ENCODE assay signal across 1 cellular context in the genomic region with DNA sequence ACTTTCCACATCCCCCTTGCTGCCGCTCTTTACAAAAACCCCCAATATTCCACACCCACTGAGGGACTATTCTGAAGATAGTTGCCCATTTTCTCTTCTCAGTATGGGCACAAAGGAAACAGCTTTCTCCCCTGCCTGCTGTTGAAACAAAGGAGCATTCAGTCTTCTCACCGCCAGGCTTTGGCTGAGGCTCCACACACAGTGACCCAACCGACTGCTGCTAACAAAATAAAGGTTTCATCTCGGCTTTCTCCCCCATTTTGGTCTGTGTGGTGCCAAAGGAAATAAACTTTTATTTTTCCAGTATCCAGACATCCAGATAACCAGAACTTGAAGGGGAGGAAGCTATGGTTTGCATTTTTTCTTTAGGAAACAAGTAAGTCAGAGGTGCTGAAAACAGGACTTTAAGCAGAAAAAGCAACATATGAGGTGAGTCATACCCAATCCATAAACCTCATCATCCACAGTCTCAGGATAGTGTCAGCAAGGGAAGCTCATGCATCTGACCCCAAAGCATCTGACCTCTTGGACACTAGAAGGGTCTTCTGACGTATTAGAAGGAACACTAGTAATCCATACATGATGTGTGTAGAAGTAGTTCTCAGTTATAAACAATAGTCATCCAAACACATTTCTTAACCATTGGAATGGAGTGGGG.
TF ChIP-seq lines count a peak whose summit lies in the region.

No MANE protein-coding gene starts in this region.

TF ChIP-seq in GM23338, 12 proteins besides CTCF, POLR2A, EP300 and RAD21 (continued from another document):
- TF ChIP-seq, protein P1, sequence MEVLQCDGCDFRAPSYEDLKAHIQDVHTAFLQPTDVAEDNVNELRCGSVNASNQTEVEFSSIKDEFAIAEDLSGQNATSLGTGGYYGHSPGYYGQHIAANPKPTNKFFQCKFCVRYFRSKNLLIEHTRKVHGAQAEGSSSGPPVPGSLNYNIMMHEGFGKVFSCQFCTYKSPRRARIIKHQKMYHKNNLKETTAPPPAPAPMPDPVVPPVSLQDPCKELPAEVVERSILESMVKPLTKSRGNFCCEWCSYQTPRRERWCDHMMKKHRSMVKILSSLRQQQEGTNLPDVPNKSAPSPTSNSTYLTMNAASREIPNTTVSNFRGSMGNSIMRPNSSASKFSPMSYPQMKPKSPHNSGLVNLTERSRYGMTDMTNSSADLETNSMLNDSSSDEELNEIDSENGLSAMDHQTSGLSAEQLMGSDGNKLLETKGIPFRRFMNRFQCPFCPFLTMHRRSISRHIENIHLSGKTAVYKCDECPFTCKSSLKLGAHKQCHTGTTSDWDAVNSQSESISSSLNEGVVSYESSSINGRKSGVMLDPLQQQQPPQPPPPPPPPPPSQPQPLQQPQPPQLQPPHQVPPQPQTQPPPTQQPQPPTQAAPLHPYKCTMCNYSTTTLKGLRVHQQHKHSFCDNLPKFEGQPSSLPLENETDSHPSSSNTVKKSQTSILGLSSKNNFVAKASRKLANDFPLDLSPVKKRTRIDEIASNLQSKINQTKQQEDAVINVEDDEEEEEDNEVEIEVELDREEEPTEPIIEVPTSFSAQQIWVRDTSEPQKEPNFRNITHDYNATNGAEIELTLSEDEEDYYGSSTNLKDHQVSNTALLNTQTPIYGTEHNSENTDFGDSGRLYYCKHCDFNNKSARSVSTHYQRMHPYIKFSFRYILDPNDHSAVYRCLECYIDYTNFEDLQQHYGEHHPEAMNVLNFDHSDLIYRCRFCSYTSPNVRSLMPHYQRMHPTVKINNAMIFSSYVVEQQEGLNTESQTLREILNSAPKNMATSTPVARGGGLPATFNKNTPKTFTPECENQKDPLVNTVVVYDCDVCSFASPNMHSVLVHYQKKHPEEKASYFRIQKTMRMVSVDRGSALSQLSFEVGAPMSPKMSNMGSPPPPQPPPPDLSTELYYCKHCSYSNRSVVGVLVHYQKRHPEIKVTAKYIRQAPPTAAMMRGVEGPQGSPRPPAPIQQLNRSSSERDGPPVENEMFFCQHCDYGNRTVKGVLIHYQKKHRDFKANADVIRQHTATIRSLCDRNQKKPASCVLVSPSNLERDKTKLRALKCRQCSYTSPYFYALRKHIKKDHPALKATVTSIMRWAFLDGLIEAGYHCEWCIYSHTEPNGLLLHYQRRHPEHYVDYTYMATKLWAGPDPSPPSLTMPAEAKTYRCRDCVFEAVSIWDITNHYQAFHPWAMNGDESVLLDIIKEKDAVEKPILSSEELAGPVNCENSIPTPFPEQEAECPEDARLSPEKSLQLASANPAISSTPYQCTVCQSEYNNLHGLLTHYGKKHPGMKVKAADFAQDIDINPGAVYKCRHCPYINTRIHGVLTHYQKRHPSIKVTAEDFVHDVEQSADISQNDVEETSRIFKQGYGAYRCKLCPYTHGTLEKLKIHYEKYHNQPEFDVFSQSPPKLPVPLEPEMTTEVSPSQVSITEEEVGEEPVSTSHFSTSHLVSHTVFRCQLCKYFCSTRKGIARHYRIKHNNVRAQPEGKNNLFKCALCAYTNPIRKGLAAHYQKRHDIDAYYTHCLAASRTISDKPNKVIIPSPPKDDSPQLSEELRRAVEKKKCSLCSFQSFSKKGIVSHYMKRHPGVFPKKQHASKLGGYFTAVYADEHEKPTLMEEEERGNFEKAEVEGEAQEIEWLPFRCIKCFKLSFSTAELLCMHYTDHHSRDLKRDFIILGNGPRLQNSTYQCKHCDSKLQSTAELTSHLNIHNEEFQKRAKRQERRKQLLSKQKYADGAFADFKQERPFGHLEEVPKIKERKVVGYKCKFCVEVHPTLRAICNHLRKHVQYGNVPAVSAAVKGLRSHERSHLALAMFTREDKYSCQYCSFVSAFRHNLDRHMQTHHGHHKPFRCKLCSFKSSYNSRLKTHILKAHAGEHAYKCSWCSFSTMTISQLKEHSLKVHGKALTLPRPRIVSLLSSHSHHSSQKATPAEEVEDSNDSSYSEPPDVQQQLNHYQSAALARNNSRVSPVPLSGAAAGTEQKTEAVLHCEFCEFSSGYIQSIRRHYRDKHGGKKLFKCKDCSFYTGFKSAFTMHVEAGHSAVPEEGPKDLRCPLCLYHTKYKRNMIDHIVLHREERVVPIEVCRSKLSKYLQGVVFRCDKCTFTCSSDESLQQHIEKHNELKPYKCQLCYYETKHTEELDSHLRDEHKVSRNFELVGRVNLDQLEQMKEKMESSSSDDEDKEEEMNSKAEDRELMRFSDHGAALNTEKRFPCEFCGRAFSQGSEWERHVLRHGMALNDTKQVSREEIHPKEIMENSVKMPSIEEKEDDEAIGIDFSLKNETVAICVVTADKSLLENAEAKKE (CRISPR knock-in tag; IDR thresholded peaks at IDR 0.05): peak; percentile 55; the same call in 1 of the 2 replicates
